In the genomic region with DNA sequence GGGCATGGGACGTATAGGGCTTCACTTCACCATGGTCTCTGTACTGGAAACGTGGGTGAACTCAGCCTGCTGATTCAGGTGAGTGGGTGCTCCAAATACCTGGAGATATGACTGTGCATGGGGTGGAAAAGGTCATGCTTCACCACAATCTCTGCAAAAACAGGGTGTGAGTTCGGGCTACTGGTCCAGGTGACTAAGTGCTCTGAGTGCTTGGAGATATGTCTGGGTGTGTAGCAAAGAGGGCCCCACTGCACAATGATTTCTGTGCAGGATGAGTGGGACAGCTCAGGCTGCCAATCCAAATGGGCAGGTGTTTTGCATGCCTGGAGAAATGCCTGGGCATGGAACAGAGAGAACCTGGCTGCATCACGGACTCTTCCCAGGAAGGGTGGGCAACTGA, we compare ENCODE assay signal across 25 cellular contexts. TPM values are rescaled to one million over a fixed set of nuclear protein-coding genes. Genes with fewer than 3 reads are reported as not detected.
"Had no signal": no experiment of that assay in that cellular context is flagged by ENCODE, and none has a peak within 500 bp of the region (broad histone marks: within the 10 kb centered on the region; RNA-seq: fewer than 3 reads in every experiment).

No MANE protein-coding gene starts in this region.

- H3K27me3 ChIP-seq: SJSA1 had no signal

- H3K4me3 ChIP-seq: SJSA1, SK-N-MC had no signal

- H3K36me3 ChIP-seq: SJSA1 had no signal

- H3K27ac ChIP-seq: SJSA1, SK-N-MC had no signal

- DNase-seq: Karpas-422, KG1, MM.1S, MV-4-11, NCI-H1048, NCI-H1105, NCI-H1417 treated with DMSO at 0.1 percent for 48 hours, NCI-H146, NCI-H1694 treated with DMSO at 0.1 percent for 48 hours, NCI-H1930, NCI-H2081, NCI-H2107, NCI-H2171, NCI-H226, NCI-H446, NCI-H510A, NCI-H524 treated with DMSO at 0.1 percent for 48 hours, NCI-H69, NCI-H774, Right ventricle myocardium superior, SIG-M5 had no signal

- ATAC-seq: Panc1 had no signal

- H3K4me1 ChIP-seq: SJSA1 had no signal

- H3K9me3 ChIP-seq: SJSA1 had no signal

RNA-seq across cellular contexts. Expression of gene CPXCR1, which starts 11.2 kb away (rescaled TPM):
- total RNA-seq: HT-29, Right ventricle myocardium superior, SJSA1 had no signal
